In the genomic region with DNA sequence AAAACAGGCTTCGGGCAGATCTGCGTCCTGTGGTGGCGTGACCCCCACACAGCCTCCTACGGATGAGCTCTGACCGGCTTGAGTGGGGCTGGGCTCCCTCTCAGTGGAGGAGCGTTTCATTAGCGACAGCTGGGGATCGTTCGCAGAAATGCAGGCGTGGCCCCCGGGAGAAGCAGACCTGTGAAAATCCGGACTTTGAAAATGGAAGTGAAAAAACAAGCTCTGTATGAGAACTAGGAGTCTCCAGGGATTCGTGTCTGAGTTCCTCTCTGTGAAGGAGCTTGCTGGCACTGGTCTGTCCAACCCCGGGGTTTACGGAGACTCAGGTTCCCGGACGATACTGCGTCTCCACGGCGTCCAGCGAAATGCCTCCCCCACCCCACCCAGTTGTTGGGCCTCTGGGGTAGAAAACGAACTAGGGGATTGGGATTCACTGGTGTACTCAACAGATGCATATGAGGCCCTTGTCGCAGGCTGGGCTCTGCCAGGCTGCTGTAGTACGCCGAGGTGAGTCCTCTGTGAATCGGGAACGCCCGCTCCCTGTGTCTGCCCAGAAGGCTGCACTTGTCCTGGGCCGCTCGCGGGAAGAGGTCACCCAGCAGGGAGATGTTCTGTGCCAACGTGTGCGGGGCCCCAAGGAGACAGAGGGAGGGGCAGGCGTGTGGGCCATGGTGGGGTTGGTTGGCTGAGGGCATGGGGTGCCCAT, we compare ENCODE assay signal across 8 cellular contexts.
A peak's percentile ranks its signal among the peaks of the same experiment; 100 is the strongest.
DNase-seq lines count a peak whose midpoint lies in the region; ATAC-seq and TF ChIP-seq lines count a peak whose summit lies in the region.
"Not testable (repeated sequence)": the region's sequence is repeated elsewhere in the genome, so short reads cannot be mapped to it uniquely, and the experiment has no call there.

No MANE protein-coding gene starts in this region.

- H3K27ac ChIP-seq in BLaER1; HEK293 (ENCODE audit: extremely low read depth, low read depth, low read length); SJSA1: not testable (repeated sequence)
- H3K27ac ChIP-seq in ovary: peak overlapping the region; percentile 9 to 66

- H3K9me3 ChIP-seq in BLaER1; HEK293 (ENCODE audit: control insufficient read depth, insufficient read depth, low read depth, low read length); SJSA1 (replicated peaks); ovary: not testable (repeated sequence)

- not testable (repeated sequence) for TF ChIP-seq EP300 in ovary (IDR thresholded peaks at IDR 0.05)

- DNase-seq in SJSA1 (ENCODE audit: low read depth in 1 of 2, low spot score in 2 of 2) (peak; percentile 67 to 68), chondrocyte (ENCODE audit: low spot score) (peak; percentile 79), glomerular visceral epithelial cell (ENCODE audit: extremely low spot score) (peak; percentile 81), left colon (peak in 1 of 2 donors; percentile 49), ovary (peak; percentile 78 to 84 (median 80))
- DNase-seq in stimulated activated naive B cell treated with anti-CD40 and anti-IgM and Interleukin-4, amounts not matched to agents 10 μg/mL and 1 μg/mL and 100 μg/mL, for 72 hours: not testable (repeated sequence)

- peak overlapping the region; percentile 77 for H3K4me2 ChIP-seq in BLaER1

- H3K36me3 Mint-ChIP-seq in chondrocyte (ENCODE audit: low read depth); stimulated activated naive B cell treated with anti-CD40 and anti-IgM and Interleukin-4, amounts not matched to agents 10 μg/mL and 1 μg/mL and 100 μg/mL, for 72 hours: not testable (repeated sequence)

- TF ChIP-seq POLR2A in ovary (IDR thresholded peaks at IDR 0.05): not testable (repeated sequence)

- 44 to 50% (median 45%) methylated on average over 34 of the region's 34 CpGs for WGBS in ovary, 3 donors

- peaks cover 37% of the 10 kb centered on the region for H3K27me3 ChIP-seq in BLaER1
- H3K27me3 ChIP-seq in SJSA1 (replicated peaks); ovary: not testable (repeated sequence)

- intact Hi-C loops in left colon (cut with DNase I, micrococcal nuclease); ovary (cut with DNase I): not testable (repeated sequence)

- ATAC-seq in left colon: peak; percentile 16
- ATAC-seq in stimulated activated naive B cell treated with anti-CD40 and anti-IgM and Interleukin-4, amounts not matched to agents 10 μg/mL and 1 μg/mL and 100 μg/mL, for 72 hours (replicated peaks): peak in 1 of 2 donors; percentile 11

- not testable (repeated sequence) for H3K4me3 Mint-ChIP-seq in chondrocyte (ENCODE audit: unreplicated experiment)
- peak overlapping the region in 1 of 2 donors; percentile 60 for H3K4me3 Mint-ChIP-seq in stimulated activated naive B cell treated with anti-CD40 and anti-IgM and Interleukin-4, amounts not matched to agents 10 μg/mL and 1 μg/mL and 100 μg/mL, for 72 hours

- not testable (repeated sequence) for H3K27me3 Mint-ChIP-seq in chondrocyte (ENCODE audit: low read depth)
- H3K27me3 Mint-ChIP-seq in stimulated activated naive B cell treated with anti-CD40 and anti-IgM and Interleukin-4, amounts not matched to agents 10 μg/mL and 1 μg/mL and 100 μg/mL, for 72 hours: peaks cover 18 to 56% of the 10 kb centered on the region in 2 donors

- not testable (repeated sequence) for H3K4me3 ChIP-seq in BLaER1; HEK293 (ENCODE audit: low read depth, low read length); SJSA1; ovary

- CTCF ChIA-PET in HEK293 (lab: Yijun Ruan, JAX): not testable (repeated sequence)

- not testable (repeated sequence) for H3K9ac ChIP-seq in BLaER1

- peak overlapping the region; percentile 85 for H3K27ac Mint-ChIP-seq in chondrocyte (ENCODE audit: unreplicated experiment)
- peak overlapping the region; percentile 56 for H3K27ac Mint-ChIP-seq in stimulated activated naive B cell treated with anti-CD40 and anti-IgM and Interleukin-4, amounts not matched to agents 10 μg/mL and 1 μg/mL and 100 μg/mL, for 72 hours

- H3K4me1 ChIP-seq in BLaER1: peaks cover 56% of the 10 kb centered on the region
- H3K4me1 ChIP-seq in HEK293 (ENCODE audit: control insufficient read depth, insufficient read depth, low read length): not testable (repeated sequence)
- H3K4me1 ChIP-seq in SJSA1 (replicated peaks): peaks cover 15% of the 10 kb centered on the region
- peaks cover 18% of the 10 kb centered on the region for H3K4me1 ChIP-seq in ovary (ENCODE audit: insufficient read depth)

- not testable (repeated sequence) for TF ChIP-seq CTCF in HEK293 (tag by site-specific recombination; IDR thresholded peaks at IDR 0.05); chondrocyte (IDR thresholded peaks at IDR 0.05); ovary (IDR thresholded peaks at IDR 0.05)

- H3K4me1 Mint-ChIP-seq in chondrocyte (ENCODE audit: low read depth): peaks cover 54% of the 10 kb centered on the region
- peaks cover 28 to 62% of the 10 kb centered on the region in 2 donors for H3K4me1 Mint-ChIP-seq in stimulated activated naive B cell treated with anti-CD40 and anti-IgM and Interleukin-4, amounts not matched to agents 10 μg/mL and 1 μg/mL and 100 μg/mL, for 72 hours

- not testable (repeated sequence) for H3K9me3 Mint-ChIP-seq in chondrocyte (ENCODE audit: low read depth); stimulated activated naive B cell treated with anti-CD40 and anti-IgM and Interleukin-4, amounts not matched to agents 10 μg/mL and 1 μg/mL and 100 μg/mL, for 72 hours

- H4K20me1 ChIP-seq in BLaER1: not testable (repeated sequence)

- POLR2A ChIA-PET in HEK293 (lab: Yijun Ruan, JAX): not testable (repeated sequence)

- H3K36me3 ChIP-seq in BLaER1; HEK293 (ENCODE audit: control insufficient read depth in 2 of 2, insufficient read depth in 1 of 2, low read length in 2 of 2); SJSA1; ovary: not testable (repeated sequence)

TF ChIP-seq in HEK293, 187 proteins besides CTCF, POLR2A, EP300 and RAD21:
- TF ChIP-seq ZFHX2 (tag by site-specific recombination; conservative IDR thresholded peaks at IDR 0.05): 0 out of 2 replicates have a peak, but pooled peaks have one; percentile 38
- TF ChIP-seq EGR2 (tag by site-specific recombination; IDR thresholded peaks at IDR 0.05; ENCODE audit: low read depth): peak; percentile 33; the same call in 1 of the 2 replicates
- TF ChIP-seq ZNF600 (tag by site-specific recombination; IDR thresholded peaks at IDR 0.05): 0 out of 2 replicates have a peak, but pooled peaks have one; percentile 23
- TF ChIP-seq GLIS1 (tag by site-specific recombination; IDR thresholded peaks at IDR 0.05): peak; percentile 33
- peak; percentile 30; the same call in 1 of the 2 replicates for TF ChIP-seq ZNF335 (tag by site-specific recombination; conservative IDR thresholded peaks at IDR 0.05)
